ENCODE assay signal across 8 cellular contexts in the genomic region with DNA sequence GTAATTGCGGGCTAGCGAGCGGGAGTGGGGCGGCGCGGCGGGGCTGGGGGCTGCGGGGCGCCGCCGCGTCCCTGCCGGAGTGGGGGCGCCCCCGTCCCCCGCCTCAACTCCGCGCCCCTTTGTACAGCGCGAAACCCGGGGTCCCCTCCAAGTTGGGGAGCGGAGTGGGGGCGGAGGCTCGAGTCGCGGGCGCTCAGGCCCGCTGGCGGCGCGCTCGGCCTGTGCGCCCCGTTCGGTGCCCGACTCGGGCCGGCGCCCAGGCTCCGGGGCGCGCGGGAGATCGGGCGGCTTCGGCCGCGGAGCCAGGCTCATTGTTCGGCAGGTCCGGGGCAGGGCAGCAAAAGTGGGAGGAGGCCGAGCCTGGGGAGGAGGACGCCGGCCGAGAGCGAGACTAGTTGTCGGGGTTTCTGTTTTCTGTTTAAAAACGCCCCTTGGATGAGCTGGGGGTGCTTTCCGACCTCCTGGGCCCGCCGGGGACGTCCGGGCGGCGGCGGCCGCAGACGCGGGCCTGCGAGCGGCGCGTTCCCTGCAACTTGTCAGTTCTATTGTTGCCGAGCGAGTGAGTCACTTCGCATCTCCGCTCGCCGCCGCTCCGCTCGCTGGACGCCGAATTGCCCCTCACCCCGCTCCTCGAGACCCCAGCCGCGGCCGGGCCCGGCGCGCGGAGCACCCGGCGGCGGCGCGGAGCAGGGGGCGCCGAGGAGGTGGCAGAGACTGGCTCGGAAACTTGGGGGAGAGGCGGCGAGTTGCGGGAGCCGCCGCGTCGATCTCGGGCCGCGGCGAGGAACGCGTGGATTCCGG. TPM values are rescaled to one million over a fixed set of nuclear protein-coding genes. Genes with fewer than 3 reads are reported as not detected.
DNase-seq lines count a peak whose midpoint lies in the region; ATAC-seq, FAIRE-seq and TF ChIP-seq lines count a peak whose summit lies in the region.

No MANE protein-coding gene starts in this region.

- DNase-seq in ELR (ENCODE audit: low read depth) (peak; percentile 82), WTC11 (ENCODE audit: low spot score) (peak; percentile 60), bronchial epithelial cell (ENCODE audit: low read depth) (peak; percentile 47), islet precursor cell (peak; percentile 84), SHP77 treated with DMSO at 0.1 percent for 48 hours (lab: John Stamatoyannopoulos, UW) (no peak)
- DNase-seq in stimulated activated CD4-positive, alpha-beta T cell treated with anti-CD3 and anti-CD28 coated beads, Interleukin-15, amount 100 ng/mL, for 1 hour (ENCODE audit: low read depth in 1 of 2, low spot score in 1 of 2): peak; percentile 15 to 43

- CTCF ChIA-PET in WTC11 (lab: Charles Lee): interaction anchor here (0.8 to 1.1 kb wide), 4 partner anchors 9 to 219 kb away, joined by 3 to 4 read pairs (median 3); no protein-coding TSS in a partner anchor

- no peaks in the 10 kb centered on the region; the same call in 1 of the 2 replicates for H3K36me3 ChIP-seq in KMS-11 (ENCODE audit: insufficient read depth)
- H3K36me3 ChIP-seq in bronchial epithelial cell (ENCODE audit: control insufficient read depth, insufficient read depth, low read length): no peaks in the 10 kb centered on the region

- no peaks in the 10 kb centered on the region for H3K27me3 ChIP-seq in KMS-11 (ENCODE audit: insufficient read depth, low read depth)
- H3K27me3 ChIP-seq in bronchial epithelial cell (ENCODE audit: control insufficient read depth, insufficient read depth, low read length): no peaks in the 10 kb centered on the region

- H3K4me1 ChIP-seq in KMS-11 (ENCODE audit: low read depth, poor library complexity, severe bottlenecking): peaks cover 43% of the 10 kb centered on the region

- H2AFZ ChIP-seq in KMS-11 (ENCODE audit: low read depth): peak overlapping the region; percentile 92

- H3K79me2 ChIP-seq in KMS-11 (ENCODE audit: insufficient read depth, low read depth): peaks cover 29% of the 10 kb centered on the region; the same call in 1 of the 2 replicates

- H3K36me3 Mint-ChIP-seq in WTC11: peaks cover 34% of the 10 kb centered on the region

- H3K4me3 Mint-ChIP-seq in WTC11: peak overlapping the region; percentile 86

- H4K20me1 ChIP-seq in KMS-11 (ENCODE audit: insufficient read depth): no peaks in the 10 kb centered on the region

- H3K4me3 ChIP-seq in KMS-11 (IDR thresholded peaks at IDR 0.05; ENCODE audit: insufficient read depth, low read depth, low read length) (no peak overlapping the region), bronchial epithelial cell (ENCODE audit: low read depth, low read length) (peak overlapping the region; percentile 89)

- H3K27me3 Mint-ChIP-seq in WTC11 (ENCODE audit: low read depth): peaks cover 17% of the 10 kb centered on the region

- no peak for FAIRE-seq in bronchial epithelial cell (lab: Jason Lieb, UNC)

- H3K4me2 ChIP-seq in KMS-11: peak overlapping the region; percentile 77

- H3K9me3 Mint-ChIP-seq in WTC11: peaks cover 14% of the 10 kb centered on the region

- H3K4me1 Mint-ChIP-seq in WTC11: peaks cover 36% of the 10 kb centered on the region

- H3K9ac ChIP-seq in KMS-11: peak overlapping the region; percentile 96

- peak overlapping the region; percentile 89 for H3K27ac ChIP-seq in KMS-11

- POLR2A ChIA-PET in WTC11 (lab: Charles Lee): interaction anchor here (1.7 kb wide), 1 partner anchor 32 kb away, joined by 25 read pairs; no protein-coding TSS in a partner anchor

- no peak overlapping the region for H3K27ac Mint-ChIP-seq in WTC11

- TF ChIP-seq CTCF in KMS-11 (conservative IDR thresholded peaks at IDR 0.05; ENCODE audit: low read depth, low read length) (no peak), WTC11 (IDR thresholded peaks at IDR 0.05) (no peak), bronchial epithelial cell (IDR thresholded peaks at IDR 0.05; ENCODE audit: insufficient read depth, low read length, severe bottlenecking) (no peak)

- ATAC-seq in GM21576 (IDR thresholded peaks at IDR 0.05; ENCODE audit: unreplicated experiment) (peak; percentile 21), WTC11 (peak; percentile 3)

TF ChIP-seq in WTC11, 78 proteins besides CTCF, POLR2A, EP300 and RAD21:
- TF ChIP-seq, protein P1, sequence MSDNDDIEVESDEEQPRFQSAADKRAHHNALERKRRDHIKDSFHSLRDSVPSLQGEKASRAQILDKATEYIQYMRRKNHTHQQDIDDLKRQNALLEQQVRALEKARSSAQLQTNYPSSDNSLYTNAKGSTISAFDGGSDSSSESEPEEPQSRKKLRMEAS (CRISPR knock-in tag; IDR thresholded peaks at IDR 0.05): no peak; the same call in 1 of the 2 replicates
- TF ChIP-seq GTF2I (CRISPR knock-in tag; conservative IDR thresholded peaks at IDR 0.05): no peak
- 0 out of 2 replicates have a peak, but pooled peaks have one; percentile 8 for TF ChIP-seq TEAD4 (CRISPR knock-in tag; IDR thresholded peaks at IDR 0.05)
- no peak for TF ChIP-seq GABPB1 (CRISPR knock-in tag; IDR thresholded peaks at IDR 0.05)
- TF ChIP-seq, protein P2, sequence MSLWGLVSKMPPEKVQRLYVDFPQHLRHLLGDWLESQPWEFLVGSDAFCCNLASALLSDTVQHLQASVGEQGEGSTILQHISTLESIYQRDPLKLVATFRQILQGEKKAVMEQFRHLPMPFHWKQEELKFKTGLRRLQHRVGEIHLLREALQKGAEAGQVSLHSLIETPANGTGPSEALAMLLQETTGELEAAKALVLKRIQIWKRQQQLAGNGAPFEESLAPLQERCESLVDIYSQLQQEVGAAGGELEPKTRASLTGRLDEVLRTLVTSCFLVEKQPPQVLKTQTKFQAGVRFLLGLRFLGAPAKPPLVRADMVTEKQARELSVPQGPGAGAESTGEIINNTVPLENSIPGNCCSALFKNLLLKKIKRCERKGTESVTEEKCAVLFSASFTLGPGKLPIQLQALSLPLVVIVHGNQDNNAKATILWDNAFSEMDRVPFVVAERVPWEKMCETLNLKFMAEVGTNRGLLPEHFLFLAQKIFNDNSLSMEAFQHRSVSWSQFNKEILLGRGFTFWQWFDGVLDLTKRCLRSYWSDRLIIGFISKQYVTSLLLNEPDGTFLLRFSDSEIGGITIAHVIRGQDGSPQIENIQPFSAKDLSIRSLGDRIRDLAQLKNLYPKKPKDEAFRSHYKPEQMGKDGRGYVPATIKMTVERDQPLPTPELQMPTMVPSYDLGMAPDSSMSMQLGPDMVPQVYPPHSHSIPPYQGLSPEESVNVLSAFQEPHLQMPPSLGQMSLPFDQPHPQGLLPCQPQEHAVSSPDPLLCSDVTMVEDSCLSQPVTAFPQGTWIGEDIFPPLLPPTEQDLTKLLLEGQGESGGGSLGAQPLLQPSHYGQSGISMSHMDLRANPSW (CRISPR knock-in tag; conservative IDR thresholded peaks at IDR 0.05; ENCODE audit: low read depth): no peak
- TF ChIP-seq HMGA2 (CRISPR knock-in tag; IDR thresholded peaks at IDR 0.05): no peak
- no peak for TF ChIP-seq NR1H2 (CRISPR knock-in tag; IDR thresholded peaks at IDR 0.05)
- TF ChIP-seq IRF2 (CRISPR knock-in tag; IDR thresholded peaks at IDR 0.05; ENCODE audit: borderline replicate concordance, low read depth): no peak
- TF ChIP-seq ZNF416 (CRISPR knock-in tag; IDR thresholded peaks at IDR 0.05): 0 out of 2 replicates have a peak, but pooled peaks have one; percentile 12
- TF ChIP-seq, protein P3, sequence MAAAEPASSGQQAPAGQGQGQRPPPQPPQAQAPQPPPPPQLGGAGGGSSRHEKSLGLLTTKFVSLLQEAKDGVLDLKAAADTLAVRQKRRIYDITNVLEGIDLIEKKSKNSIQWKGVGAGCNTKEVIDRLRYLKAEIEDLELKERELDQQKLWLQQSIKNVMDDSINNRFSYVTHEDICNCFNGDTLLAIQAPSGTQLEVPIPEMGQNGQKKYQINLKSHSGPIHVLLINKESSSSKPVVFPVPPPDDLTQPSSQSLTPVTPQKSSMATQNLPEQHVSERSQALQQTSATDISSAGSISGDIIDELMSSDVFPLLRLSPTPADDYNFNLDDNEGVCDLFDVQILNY (CRISPR knock-in tag; IDR thresholded peaks at IDR 0.05): no peak
- no peak for TF ChIP-seq NR3C1 (CRISPR knock-in tag; conservative IDR thresholded peaks at IDR 0.05; ENCODE audit: low read depth)
- 0 out of 2 replicates have a peak, but pooled peaks have one; percentile 18 for TF ChIP-seq CREM (CRISPR knock-in tag; IDR thresholded peaks at IDR 0.05)
- TF ChIP-seq ZNF396 (CRISPR knock-in tag; IDR thresholded peaks at IDR 0.05; ENCODE audit: borderline replicate concordance): no peak
- no peak for TF ChIP-seq ZNF121 (CRISPR knock-in tag; IDR thresholded peaks at IDR 0.05)
- TF ChIP-seq JUN (CRISPR knock-in tag; IDR thresholded peaks at IDR 0.05): peak; percentile 81; the same call in 1 of the 2 replicates
- TF ChIP-seq, protein P4, sequence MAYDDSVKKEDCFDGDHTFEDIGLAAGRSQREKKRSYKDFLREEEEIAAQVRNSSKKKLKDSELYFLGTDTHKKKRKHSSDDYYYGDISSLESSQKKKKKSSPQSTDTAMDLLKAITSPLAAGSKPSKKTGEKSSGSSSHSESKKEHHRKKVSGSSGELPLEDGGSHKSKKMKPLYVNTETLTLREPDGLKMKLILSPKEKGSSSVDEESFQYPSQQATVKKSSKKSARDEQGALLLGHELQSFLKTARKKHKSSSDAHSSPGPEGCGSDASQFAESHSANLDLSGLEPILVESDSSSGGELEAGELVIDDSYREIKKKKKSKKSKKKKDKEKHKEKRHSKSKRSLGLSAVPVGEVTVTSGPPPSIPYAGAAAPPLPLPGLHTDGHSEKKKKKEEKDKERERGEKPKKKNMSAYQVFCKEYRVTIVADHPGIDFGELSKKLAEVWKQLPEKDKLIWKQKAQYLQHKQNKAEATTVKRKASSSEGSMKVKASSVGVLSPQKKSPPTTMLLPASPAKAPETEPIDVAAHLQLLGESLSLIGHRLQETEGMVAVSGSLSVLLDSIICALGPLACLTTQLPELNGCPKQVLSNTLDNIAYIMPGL (CRISPR knock-in tag; IDR thresholded peaks at IDR 0.05): peak; percentile 82

RNA-seq across cellular contexts. Expression of a gene that starts 0.7 kb away (rescaled TPM):
- total RNA-seq in WTC11 (2021) (73.2 to 92.9 TPM (median 81.3 TPM) in 3 replicates), bronchial epithelial cell (33.2 and 69.3 TPM in 2 replicates)
